Comparison of ENCODE assay signal across 29 cellular contexts in genomic region chr3:47423548-47424145, GRCh38. TPM values are rescaled to one million over a fixed set of nuclear protein-coding genes. Genes with fewer than 3 reads are reported as not detected.
DNase-seq lines count a peak whose midpoint lies in the region; ATAC-seq and TF ChIP-seq lines count a peak whose summit lies in the region.
"Had no signal": no experiment of that assay in that cellular context is flagged by ENCODE, and none has a peak within 500 bp of the region (broad histone marks: within the 10 kb centered on the region; RNA-seq: fewer than 3 reads in every experiment).

No MANE protein-coding gene starts in this region.

- no peaks in the 10 kb centered on the region for H3K9me3 Mint-ChIP-seq in activated naive CD8-positive, alpha-beta T cell (ENCODE audit: low read depth)
- no peaks in the 10 kb centered on the region for H3K9me3 Mint-ChIP-seq in activated naive CD8-positive, alpha-beta T cell treated with anti-CD3 and anti-CD28 coated beads, Interleukin-2, amount 50 U/mL, for 24 hours
- no peaks in the 10 kb centered on the region for H3K9me3 Mint-ChIP-seq in stimulated activated naive B cell treated with anti-CD40 and anti-IgM and Interleukin-4, amounts not matched to agents 10 μg/mL and 1 μg/mL and 100 μg/mL, for 72 hours
- H3K9me3 Mint-ChIP-seq: activated CD4-positive, alpha-beta memory T cell treated with anti-CD3 and anti-CD28 coated beads for 36 hours; T-cell had no signal

- no peaks in the 10 kb centered on the region for H3K27me3 Mint-ChIP-seq in activated naive CD8-positive, alpha-beta T cell
- no peaks in the 10 kb centered on the region for H3K27me3 Mint-ChIP-seq in activated naive CD8-positive, alpha-beta T cell treated with anti-CD3 and anti-CD28 coated beads, Interleukin-2, amount 50 U/mL, for 24 hours
- no peaks in the 10 kb centered on the region for H3K27me3 Mint-ChIP-seq in stimulated activated naive B cell treated with anti-CD40 and anti-IgM and Interleukin-4, amounts not matched to agents 10 μg/mL and 1 μg/mL and 100 μg/mL, for 72 hours
- H3K27me3 Mint-ChIP-seq: activated CD4-positive, alpha-beta memory T cell treated with anti-CD3 and anti-CD28 coated beads for 36 hours; T-cell had no signal

- TF ChIP-seq CTCF in RWPE1 (conservative IDR thresholded peaks at IDR 0.05; ENCODE audit: low read depth), result no peak

- no peak overlapping the region for H3K4me3 Mint-ChIP-seq in activated naive CD8-positive, alpha-beta T cell
- H3K4me3 Mint-ChIP-seq in activated naive CD8-positive, alpha-beta T cell treated with anti-CD3 and anti-CD28 coated beads, Interleukin-2, amount 50 U/mL, for 24 hours, result no peak overlapping the region
- no peak overlapping the region for H3K4me3 Mint-ChIP-seq in stimulated activated naive B cell treated with anti-CD40 and anti-IgM and Interleukin-4, amounts not matched to agents 10 μg/mL and 1 μg/mL and 100 μg/mL, for 72 hours
- H3K4me3 Mint-ChIP-seq: activated CD4-positive, alpha-beta memory T cell treated with anti-CD3 and anti-CD28 coated beads for 36 hours; T-cell had no signal

- POLR2A ChIA-PET in RWPE1 (lab: Yijun Ruan, JAX; ENCODE audit: low non-redundant PET), result no interaction called here

- peaks cover 16% of the 10 kb centered on the region for H3K4me1 Mint-ChIP-seq in activated naive CD8-positive, alpha-beta T cell (ENCODE audit: low read depth)
- H3K4me1 Mint-ChIP-seq in activated naive CD8-positive, alpha-beta T cell treated with anti-CD3 and anti-CD28 coated beads, Interleukin-2, amount 50 U/mL, for 24 hours, result peaks cover 17% of the 10 kb centered on the region
- H3K4me1 Mint-ChIP-seq in stimulated activated naive B cell treated with anti-CD40 and anti-IgM and Interleukin-4, amounts not matched to agents 10 μg/mL and 1 μg/mL and 100 μg/mL, for 72 hours, result peaks cover 19 to 40% of the 10 kb centered on the region in 2 donors

- ATAC-seq in activated naive CD8-positive, alpha-beta T cell treated with anti-CD3 and anti-CD28 coated beads, Interleukin-2, amount 50 U/mL, for 24 hours, result no peak
- ATAC-seq in stimulated activated naive B cell treated with anti-CD40 and anti-IgM and Interleukin-4, amounts not matched to agents 10 μg/mL and 1 μg/mL and 100 μg/mL, for 72 hours (replicated peaks), result no peak
- ATAC-seq: foreskin keratinocyte, heart left ventricle, T-cell had no signal

- H3K27ac ChIP-seq in RWPE1, result peak overlapping the region; percentile 78
- H3K27ac ChIP-seq: ascending aorta, esophagus muscularis mucosa, foreskin keratinocyte, neutrophil, SJSA1, tibial artery had no signal

- H3K36me3 Mint-ChIP-seq in activated naive CD8-positive, alpha-beta T cell, result no peaks in the 10 kb centered on the region
- peaks cover 11% of the 10 kb centered on the region for H3K36me3 Mint-ChIP-seq in activated naive CD8-positive, alpha-beta T cell treated with anti-CD3 and anti-CD28 coated beads, Interleukin-2, amount 50 U/mL, for 24 hours (ENCODE audit: low read depth)
- H3K36me3 Mint-ChIP-seq in stimulated activated naive B cell treated with anti-CD40 and anti-IgM and Interleukin-4, amounts not matched to agents 10 μg/mL and 1 μg/mL and 100 μg/mL, for 72 hours, result peaks cover 30 to 57% of the 10 kb centered on the region in 2 donors

- CTCF ChIA-PET in RWPE1 (lab: Yijun Ruan, JAX), result interaction anchor here (1.1 to 1.7 kb wide), 2 partner anchors 11 to 52 kb away, joined by 3 to 4 read pairs; partner anchors contain the start of gene SCAP

- no peak for DNase-seq in activated naive CD8-positive, alpha-beta T cell treated with anti-CD3 and anti-CD28 coated beads, Interleukin-2, amount 50 U/mL, for 24 hours
- DNase-seq in RWPE1 (ENCODE audit: low spot score), result no peak
- DNase-seq in iPS-NIHi11 (ENCODE audit: low spot score), result peak; percentile 3
- DNase-seq in stimulated activated naive B cell treated with anti-CD40 and anti-IgM and Interleukin-4, amounts not matched to agents 10 μg/mL and 1 μg/mL and 100 μg/mL, for 72 hours, result no peak
- no peak for DNase-seq in mesenteric fat pad (ENCODE audit: low spot score)
- DNase-seq in NCI-H2171 (lab: John Stamatoyannopoulos, UW), result no peak
- DNase-seq: ACHN; activated CD4-positive, alpha-beta memory T cell treated with anti-CD3 and anti-CD28 coated beads for 36 hours; activated CD4-positive, CD25-positive, alpha-beta regulatory T cell; activated gamma-delta T cell treated with Interleukin-2 at 50 U/mL for 16 hours; COR-L47; DMS79 treated with DMSO at 0.1 percent for 48 hours; foreskin keratinocyte; GF-D8; HCEC 1CT; heart left ventricle; NCI-H1105; NCI-H2029 treated with DMSO at 0.1 percent for 48 hours; NCI-H2227 treated with DMSO at 0.1 percent for 48 hours; NCI-H748 treated with DMSO at 0.1 percent for 48 hours; stimulated activated CD4-positive, alpha-beta T cell treated with anti-CD3 and anti-CD28 coated beads, Interleukin-15, amount 100 ng/mL, for 24 hours; stomach; T-cell; tibial artery had no signal

- peak overlapping the region; percentile 85 for H3K27ac Mint-ChIP-seq in activated naive CD8-positive, alpha-beta T cell
- no peak overlapping the region for H3K27ac Mint-ChIP-seq in activated naive CD8-positive, alpha-beta T cell treated with anti-CD3 and anti-CD28 coated beads, Interleukin-2, amount 50 U/mL, for 24 hours
- peak overlapping the region; percentile 87 for H3K27ac Mint-ChIP-seq in stimulated activated naive B cell treated with anti-CD40 and anti-IgM and Interleukin-4, amounts not matched to agents 10 μg/mL and 1 μg/mL and 100 μg/mL, for 72 hours

RNA-seq across cellular contexts. Expression of gene PTPN23, which starts 42.8 kb away (rescaled TPM):
- 40.3 TPM for total RNA-seq in mesenteric fat pad

RNA-seq across cellular contexts. Expression of gene SCAP, which starts 52.1 kb away (rescaled TPM):
- 72.8 TPM for total RNA-seq in mesenteric fat pad
